8 cellular contexts compared by ENCODE assay signal in the genomic region with DNA sequence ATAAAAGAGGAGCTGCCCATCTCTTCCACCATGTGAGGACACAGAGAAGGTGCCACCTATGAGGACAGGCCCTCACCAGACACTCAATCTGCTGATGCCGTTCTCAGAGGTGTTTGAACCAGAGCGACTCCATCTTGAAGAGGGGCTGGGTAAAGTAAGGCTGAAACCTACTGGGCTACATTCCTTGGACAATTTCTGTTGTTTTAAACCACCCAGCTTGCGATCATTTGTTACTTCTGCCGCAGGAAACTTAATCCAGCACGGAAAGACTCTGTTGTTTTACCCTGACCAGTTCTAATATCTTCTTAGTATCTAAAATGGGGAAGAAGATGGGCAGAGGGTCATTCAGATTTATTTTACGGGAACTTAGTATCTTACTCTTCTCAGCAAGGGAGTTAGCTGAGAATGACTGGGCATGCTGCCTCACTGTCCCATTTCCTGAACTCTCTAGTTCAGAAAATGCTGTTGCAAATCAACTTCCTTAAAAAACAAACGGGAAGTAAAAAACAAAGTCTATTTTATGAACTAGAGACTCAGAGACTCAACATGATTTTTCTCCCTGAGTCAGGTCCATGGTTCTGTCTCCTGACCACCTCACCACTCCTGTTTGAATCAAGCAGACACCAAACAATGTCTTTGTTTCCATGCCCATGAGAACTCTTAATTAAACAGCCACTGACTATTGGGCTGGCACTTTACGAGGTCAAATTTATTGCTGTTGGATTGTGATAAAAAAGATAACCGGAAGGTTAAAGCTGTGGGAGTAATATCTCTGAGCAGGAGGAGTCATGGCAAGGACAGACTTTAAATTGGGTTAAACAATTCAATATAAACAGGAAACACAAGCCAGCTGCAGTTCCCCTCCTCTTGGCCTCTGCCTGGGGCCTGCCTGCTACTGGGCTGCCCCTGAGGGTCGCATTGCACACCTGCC. TPM values are rescaled to one million over a fixed set of nuclear protein-coding genes. Genes with fewer than 3 reads are reported as not detected.
DNase-seq lines count a peak whose midpoint lies in the region; ATAC-seq and TF ChIP-seq lines count a peak whose summit lies in the region.

No MANE protein-coding gene starts in this region.

- peak overlapping the region; percentile 10 for H3K27ac Mint-ChIP-seq in HFFc6

- TF ChIP-seq CTCF in HFFc6 (IDR thresholded peaks at IDR 0.05) (no peak), Peyer's patch (IDR thresholded peaks at IDR 0.05) (no peak), fibroblast of villous mesenchyme (IDR thresholded peaks at IDR 0.05; ENCODE audit: insufficient read depth, low read depth, low read length) (no peak)

- H3K36me3 Mint-ChIP-seq in HFFc6 (ENCODE audit: low read depth) = no peaks in the 10 kb centered on the region

- H3K4me1 ChIP-seq in Peyer's patch (peaks cover 4 to 22% (median 15%) of the 10 kb centered on the region in 4 donors), skeletal muscle tissue (ENCODE audit: control insufficient read depth in 3 of 3, insufficient read depth in 3 of 3, low read length in 3 of 3) (peaks cover 3 to 8% (median 4%) of the 10 kb centered on the region in 3 donors)

- H3K4me3 ChIP-seq in Peyer's patch (no peak overlapping the region), fibroblast of villous mesenchyme (ENCODE audit: low read depth, low read length) (no peak overlapping the region), skeletal muscle tissue (ENCODE audit: low read length in 3 of 3) (no peak overlapping the region)

- H3K27me3 ChIP-seq in Peyer's patch (no peaks in the 10 kb centered on the region), skeletal muscle tissue (ENCODE audit: control insufficient read depth in 3 of 3, insufficient read depth in 3 of 3, low read length in 3 of 3) (no peaks in the 10 kb centered on the region)

- no peak for TF ChIP-seq POLR2A in Peyer's patch (IDR thresholded peaks at IDR 0.05)

- peaks cover 20% of the 10 kb centered on the region for H3K4me1 Mint-ChIP-seq in HFFc6 (ENCODE audit: low read depth)

- H3K4me3 Mint-ChIP-seq in HFFc6 = no peak overlapping the region

- peaks cover 0 to 15% (median 0%) of the 10 kb centered on the region in 3 donors for H3K36me3 ChIP-seq in Peyer's patch
- H3K36me3 ChIP-seq in skeletal muscle tissue (ENCODE audit: control insufficient read depth in 3 of 3, insufficient read depth in 3 of 3, low read length in 3 of 3) = peaks cover 0 to 5% (median 5%) of the 10 kb centered on the region in 3 donors

- H3K27ac ChIP-seq in Peyer's patch = peak overlapping the region; percentile 43 to 70 (median 53)
- peak overlapping the region; percentile 73 for H3K27ac ChIP-seq in skeletal muscle tissue (ENCODE audit: low read depth, low read length)

- H3K9ac ChIP-seq in skeletal muscle tissue (ENCODE audit: low read depth in 1 of 3, low read length in 3 of 3) = no peak overlapping the region

- no peaks in the 10 kb centered on the region for H3K9me3 Mint-ChIP-seq in HFFc6

- H3K27me3 Mint-ChIP-seq in HFFc6 (ENCODE audit: insufficient read depth) = peaks cover 7% of the 10 kb centered on the region

- DNase-seq in HFFc6 = no peak
- no peak for DNase-seq in Peyer's patch
- DNase-seq in fibroblast of villous mesenchyme (ENCODE audit: low read depth) = peak; percentile 70
- no peak for DNase-seq in HPDE6-E6E7 (ENCODE audit: extremely low spot score)
- no peak for DNase-seq in stimulated activated CD8-positive, alpha-beta memory T cell treated with anti-CD3 and anti-CD28 coated beads, Interleukin-4, amount 100 ng/mL, for 48 hours
- no peak for DNase-seq in activated gamma-delta T cell treated with Interleukin-2 at 50 U/mL for 16 hours

- no peak for ATAC-seq in HG03108 (IDR thresholded peaks at IDR 0.05; ENCODE audit: unreplicated experiment)

- H3K9me3 ChIP-seq in Peyer's patch (no peaks in the 10 kb centered on the region), skeletal muscle tissue (ENCODE audit: control insufficient read depth in 3 of 3, low read length in 3 of 3) (no peaks in the 10 kb centered on the region)

RNA-seq across cellular contexts. Expression of gene IFNAR1, which starts 23.8 kb away (rescaled TPM):
- 10 to 100 TPM; 42.0 to 49.7 (median 43.6) TPM for total RNA-seq in HFFc6 (2021; fragmentation: NEBNext Ultra II Directional; extraction: Animal tissue kit (Norgen Biotek cat#: 25700))
- total RNA-seq in Peyer's patch (10 to 100 TPM; 14.9 to 23.1 (median 21.9) TPM), fibroblast of villous mesenchyme (12.9 and 19.0 TPM in 2 replicates), skeletal muscle tissue (15.1 TPM)

RNA-seq across cellular contexts. Expression of gene IL10RB, which starts 34.8 kb away (rescaled TPM):
- total RNA-seq in HFFc6 (2021; fragmentation: NEBNext Ultra II Directional; extraction: Animal tissue kit (Norgen Biotek cat#: 25700)) = 10 to 100 TPM; 25.5 to 35.3 (median 29.5) TPM
- total RNA-seq in Peyer's patch (10 to 100 TPM in 3 of 4 donors, 1 to 10 TPM in 1; 6.6 to 95.6 (median 74.0) TPM), fibroblast of villous mesenchyme (34.5 and 60.9 TPM in 2 replicates), skeletal muscle tissue (23.0 TPM)
